ENCODE assay signal across 25 cellular contexts in genomic region chr4:80685219-80685618, GRCh38.
A peak's percentile ranks its signal among the peaks of the same experiment; 100 is the strongest.
DNase-seq lines count a peak whose midpoint lies in the region; ATAC-seq, FAIRE-seq and TF ChIP-seq lines count a peak whose summit lies in the region.
"Had no signal": no experiment of that assay in that cellular context is flagged by ENCODE, and none has a peak within 500 bp of the region (broad histone marks: within the 10 kb centered on the region; RNA-seq: fewer than 3 reads in every experiment).

No MANE protein-coding gene starts in this region.

- no peaks in the 10 kb centered on the region for H3K79me2 ChIP-seq in astrocyte (ENCODE audit: insufficient read depth, low read length)

- H3K36me3 Mint-ChIP-seq in astrocyte (ENCODE audit: low read depth, unreplicated experiment), result no peaks in the 10 kb centered on the region
- H3K36me3 Mint-ChIP-seq in memory B cell, result no peaks in the 10 kb centered on the region

- no peaks in the 10 kb centered on the region for H3K27me3 ChIP-seq in astrocyte (ENCODE audit: insufficient read depth, low read length)
- H3K27me3 ChIP-seq: adrenal gland, esophagus squamous epithelium, gastrocnemius medialis, sigmoid colon, stomach, tibial artery had no signal

- no peak overlapping the region for H3K4me2 ChIP-seq in astrocyte (ENCODE audit: low read length)

- no peaks in the 10 kb centered on the region for H3K4me1 ChIP-seq in astrocyte (ENCODE audit: insufficient read depth, low read length)
- H3K4me1 ChIP-seq: adrenal gland, esophagus squamous epithelium, gastrocnemius medialis, stomach, tibial artery had no signal

- H4K20me1 ChIP-seq in astrocyte (ENCODE audit: insufficient read depth, low read length), result no peaks in the 10 kb centered on the region

- no peak overlapping the region for H3K4me3 ChIP-seq in astrocyte (ENCODE audit: insufficient read depth, low read depth, low read length)
- H3K4me3 ChIP-seq: adrenal gland, coronary artery, esophagus squamous epithelium, gastrocnemius medialis, lung, sigmoid colon, stomach, tibial artery had no signal

- H2AFZ ChIP-seq in astrocyte (ENCODE audit: low read depth, low read length), result no peak overlapping the region

- FAIRE-seq in GM12891 (lab: Jason Lieb, UNC) (no peak), astrocyte (lab: Jason Lieb, UNC) (no peak), RCC 7860 (lab: Jason Lieb, UNC) (no peak)
- FAIRE-seq: bronchial epithelial cell, keratinocyte had no signal

- no peak overlapping the region for H3K27ac Mint-ChIP-seq in astrocyte (ENCODE audit: unreplicated experiment)
- H3K27ac Mint-ChIP-seq in memory B cell, result no peak overlapping the region
- H3K27ac Mint-ChIP-seq: activated T-cell treated with anti-CD3 and anti-CD28 coated beads, Interleukin-2, amount 50 U/mL, for 24 hours had no signal

- H3K4me1 Mint-ChIP-seq in astrocyte (ENCODE audit: low read depth, unreplicated experiment) (peaks cover 2% of the 10 kb centered on the region), memory B cell (peaks cover 4% of the 10 kb centered on the region)

- no peak for TF ChIP-seq CTCF in astrocyte (IDR thresholded peaks at IDR 0.05; ENCODE audit: insufficient read depth, low read depth, low read length)

- DNase-seq in GM12891 (ENCODE audit: insufficient read length, low spot score) (no peak), NCI-H2029 (lab: John Stamatoyannopoulos, UW) (peak; percentile 16), astrocyte (ENCODE audit: low read depth) (peak; percentile 8), memory B cell (ENCODE audit: low spot score in 2 of 2) (no peak), RCC 7860 (ENCODE audit: low spot score) (no peak), cerebellar nuclear complex (lab: John Stamatoyannopoulos, UW) (no peak)
- no peak for DNase-seq in stimulated activated CD4-positive, alpha-beta T cell treated with anti-CD3 and anti-CD28 coated beads, Interleukin-4, amount 100 ng/mL, for 1 hour
- DNase-seq: activated CD4-positive, alpha-beta T cell treated with anti-CD3 and anti-CD28 coated beads for 4 hours; activated CD8-positive, alpha-beta memory T cell treated with anti-CD3 and anti-CD28 coated beads for 24 hours; activated T-cell treated with anti-CD3 and anti-CD28 coated beads, Interleukin-2, amount 50 U/mL, for 24 hours; adrenal gland; esophagus squamous epithelium; gastrocnemius medialis; GF-D8; HCEC 1CT; NCI-H187; NCI-H510A; NK-92 treated with Interleukin-12 subunit alpha and Interleukin-12 subunit beta, amount 100 ng/mL, for 24 hours; sigmoid colon; stomach; tibial artery had no signal

- H3K9ac ChIP-seq in astrocyte (ENCODE audit: low read length), result no peak overlapping the region

- H3K27me3 Mint-ChIP-seq in astrocyte (ENCODE audit: low read depth, unreplicated experiment) (no peaks in the 10 kb centered on the region), memory B cell (peaks cover 12% of the 10 kb centered on the region)

- H3K9me3 Mint-ChIP-seq in astrocyte (ENCODE audit: unreplicated experiment) (no peaks in the 10 kb centered on the region), memory B cell (no peaks in the 10 kb centered on the region)
- H3K9me3 Mint-ChIP-seq: activated T-cell treated with anti-CD3 and anti-CD28 coated beads, Interleukin-2, amount 50 U/mL, for 24 hours had no signal

- no peak overlapping the region for H3K4me3 Mint-ChIP-seq in astrocyte (ENCODE audit: unreplicated experiment)
- no peak overlapping the region for H3K4me3 Mint-ChIP-seq in memory B cell
- H3K4me3 Mint-ChIP-seq: activated T-cell treated with anti-CD3 and anti-CD28 coated beads, Interleukin-2, amount 50 U/mL, for 24 hours had no signal

- H3K9me3 ChIP-seq in astrocyte (ENCODE audit: insufficient read depth, low read depth, low read length), result no peaks in the 10 kb centered on the region
- H3K9me3 ChIP-seq: adrenal gland, esophagus squamous epithelium, gastrocnemius medialis, sigmoid colon, stomach, tibial artery had no signal

- no peaks in the 10 kb centered on the region for H3K36me3 ChIP-seq in astrocyte (ENCODE audit: insufficient read depth, low read length)
- H3K36me3 ChIP-seq: adrenal gland, esophagus squamous epithelium, gastrocnemius medialis, sigmoid colon, stomach, tibial artery had no signal

- TF ChIP-seq POLR2A in GM12891 (IDR thresholded peaks at IDR 0.05; ENCODE audit: low read depth, low read length), result no peak

- H3K27ac ChIP-seq in astrocyte (ENCODE audit: low read depth, low read length), result no peak overlapping the region
- H3K27ac ChIP-seq: adrenal gland, coronary artery, esophagus squamous epithelium, gastrocnemius medialis, sigmoid colon, stomach, tibial artery had no signal

- peak; percentile 47 for ATAC-seq in memory B cell (ENCODE audit: low read depth)
- ATAC-seq: gastrocnemius medialis had no signal

TF ChIP-seq in GM12891, 5 proteins besides CTCF, POLR2A, EP300 and RAD21:
- TF ChIP-seq TAF1 (IDR thresholded peaks at IDR 0.05; ENCODE audit: low read depth, low read length), result no peak
- TF ChIP-seq SPI1 (IDR thresholded peaks at IDR 0.05; ENCODE audit: low read depth, low read length), result peak; percentile 60

Comparison
In these comparisons a context has a peak if more than half of its experiments do, and no peak if none do; other contexts are left out.
1. DNase-seq: peak in NCI-H2029 (single experiment) and astrocyte (single experiment); none in GM12891 (single experiment), memory B cell (0 of 2), stimulated activated CD4-positive, alpha-beta T cell treated with anti-CD3 and anti-CD28 coated beads, Interleukin-4, amount 100 ng/mL, for 1 hour (single experiment), RCC 7860 (single experiment) and cerebellar nuclear complex (0 of 2).